19 cellular contexts compared by ENCODE assay signal in genomic region chr1:115145221-115145620, GRCh38. TPM values are rescaled to one million over a fixed set of nuclear protein-coding genes. Genes with fewer than 3 reads are reported as not detected.
DNase-seq lines count a peak whose midpoint lies in the region; ATAC-seq, FAIRE-seq and TF ChIP-seq lines count a peak whose summit lies in the region.
"Had no signal": no experiment of that assay in that cellular context is flagged by ENCODE, and none has a peak within 500 bp of the region (broad histone marks: within the 10 kb centered on the region; RNA-seq: fewer than 3 reads in every experiment).

No MANE protein-coding gene starts in this region.

- H3K9ac ChIP-seq in GM12878 (ENCODE audit: control insufficient read depth, insufficient read depth, low read length), result no peak overlapping the region
- H3K9ac ChIP-seq: GM23248 had no signal

- SMC1A ChIA-PET in GM12878 (lab: Charles Lee; ENCODE audit: uncharacterized antibody, unreplicated experiment), result no interaction called here

- no peaks in the 10 kb centered on the region for H3K36me3 ChIP-seq in GM12878 (ENCODE audit: control insufficient read depth in 2 of 2, insufficient read depth in 2 of 2, low read length in 1 of 2)
- H3K36me3 ChIP-seq: HAP-1 had no signal

- H3K27ac Mint-ChIP-seq in Calu3 (ENCODE audit: unreplicated experiment), result no peak overlapping the region
- H3K27ac Mint-ChIP-seq: B cell; CD4-positive, alpha-beta T cell had no signal

- no peaks in the 10 kb centered on the region for H3K9me3 Mint-ChIP-seq in Calu3 (ENCODE audit: low read depth, unreplicated experiment)
- H3K9me3 Mint-ChIP-seq: CD4-positive, alpha-beta T cell had no signal

- H4K20me1 ChIP-seq in GM12878 (ENCODE audit: control insufficient read depth, insufficient read depth), result no peaks in the 10 kb centered on the region

- intact Hi-C loops in GM12878 (cut with micrococcal nuclease; ENCODE audit: unreplicated experiment) (no loop called here), Calu3 (cut with micrococcal nuclease; ENCODE audit: unreplicated experiment) (loop anchor here (10.0 kb wide), 1 partner anchor 630 kb away; no protein-coding TSS in a partner anchor), left colon (cut with DNase I, micrococcal nuclease) (no loop called here)

- H3K4me1 Mint-ChIP-seq in Calu3 (ENCODE audit: low read depth, unreplicated experiment), result no peaks in the 10 kb centered on the region

- 0% methylated on average over 1 of the region's 1 CpG for WGBS in GM12878 (ENCODE audit: insufficient coverage, insufficient replicate concordance, low lambda C conversion rate, missing lambda C conversion rate)

- TF ChIP-seq POLR2A in GM12878 (IDR thresholded peaks at IDR 0.05; ENCODE audit: low read depth, low read length), result no peak

- POLR2A ChIA-PET in GM12878 (lab: Charles Lee), result no interaction called here

- FAIRE-seq in RCC 7860 (lab: Jason Lieb, UNC), result peak; percentile 35
- no peak for FAIRE-seq in GM12878 (lab: Jason Lieb, UNC)
- FAIRE-seq: G401.6, GM12892, GM18507, K562 had no signal

- H3K79me2 ChIP-seq in GM12878 (ENCODE audit: control insufficient read depth, insufficient read depth, low read length), result no peaks in the 10 kb centered on the region

- ATAC-seq in GM12878 (no peak), HG02852 (IDR thresholded peaks at IDR 0.05; ENCODE audit: unreplicated experiment) (no peak), left colon (no peak)
- ATAC-seq: K562 had no signal

- CTCF ChIA-PET in GM12878 (lab: Yijun Ruan, JAX) (no interaction called here), Calu3 (lab: Charles Lee) (no interaction called here)

- H3K4me3 ChIP-seq in GM12878, result no peak overlapping the region
- H3K4me3 ChIP-seq: GM23248, HAP-1, K562 had no signal

- no peaks in the 10 kb centered on the region for H3K4me1 ChIP-seq in GM12878 (ENCODE audit: control insufficient read depth, insufficient read depth, low read length)
- H3K4me1 ChIP-seq: HAP-1 had no signal

- no peaks in the 10 kb centered on the region for H3K9me3 ChIP-seq in GM12878 (replicated peaks; ENCODE audit: control insufficient read depth, insufficient read depth, low read length)
- H3K9me3 ChIP-seq: HAP-1 had no signal

- in situ Hi-C loops in GM12878 (cut with MboI), result no loop called here
- in situ Hi-C loops in KBM-7 (cut with MboI; ENCODE audit: low pct_unique_long_range_greater_than_20kb, low sequenced_read_pairs), result loop anchor here (25.0 kb wide), 1 partner anchor 617 kb away; the partner anchor contains the start of gene CASQ2

- H3K27me3 ChIP-seq in GM12878 (replicated peaks in 1 of 2; ENCODE audit: control insufficient read depth in 2 of 2, insufficient read depth in 2 of 2, low read length in 1 of 2), result no peaks in the 10 kb centered on the region

- no TSS peak for BruUV-seq in GM12878 (replicated peaks; lab: Mats Ljungman, UMichigan)
- no TSS peak for BruUV-seq in Calu3 (replicated peaks; lab: Mats Ljungman, UMichigan)

- RAD21 ChIA-PET in GM12878 (lab: Charles Lee; ENCODE audit: unreplicated experiment), result no interaction called here

- no peak for TF ChIP-seq EP300 in GM12878 (IDR thresholded peaks at IDR 0.05; ENCODE audit: borderline replicate concordance in 1 of 2, control insufficient read depth in 1 of 2, low read depth in 2 of 2, low read length in 2 of 2)

- no peak overlapping the region for H2AFZ ChIP-seq in GM12878 (ENCODE audit: control insufficient read depth, low read depth, low read length)
- H2AFZ ChIP-seq: GM23248 had no signal

- H3K4me3 Mint-ChIP-seq in Calu3 (ENCODE audit: low read depth, unreplicated experiment), result no peak overlapping the region
- H3K4me3 Mint-ChIP-seq: B cell; CD4-positive, alpha-beta T cell had no signal

- TF ChIP-seq CTCF in GM12878 (IDR thresholded peaks at IDR 0.05 in 2 of 3, conservative IDR thresholded peaks at IDR 0.05 in 1 of 3; ENCODE audit: control insufficient read depth in 2 of 3, extremely low read depth in 1 of 3, insufficient read depth in 1 of 3, low read depth in 3 of 3, low read length in 3 of 3) (no peak), Calu3 (IDR thresholded peaks at IDR 0.05; ENCODE audit: unreplicated experiment) (no peak)

- H3K27ac ChIP-seq in GM12878 (ENCODE audit: control insufficient read depth, insufficient read depth), result no peak overlapping the region
- H3K27ac ChIP-seq: C4-2B, GM23248, HL-60 had no signal

- H3K36me3 Mint-ChIP-seq in Calu3 (ENCODE audit: insufficient read depth, unreplicated experiment), result no peaks in the 10 kb centered on the region

- no peak for TF ChIP-seq RAD21 in GM12878 (IDR thresholded peaks at IDR 0.05; ENCODE audit: insufficient read depth, low read depth, low read length)

- no peak overlapping the region for H3K4me2 ChIP-seq in GM12878 (ENCODE audit: control insufficient read depth, insufficient read depth)

- DNase-seq in Daoy (ENCODE audit: low read depth) (peak; percentile 55), RCC 7860 (ENCODE audit: low spot score) (peak; percentile 25), GM12878 (ENCODE audit: low read depth, low spot score) (no peak), KBM-7 (no peak), Calu3 (no peak), left colon (no peak)
- DNase-seq: CD4-positive, alpha-beta T cell; DMS79 treated with DMSO at 0.1 percent for 48 hours; EL; GM23248 had no signal

- no peaks in the 10 kb centered on the region for H3K27me3 Mint-ChIP-seq in Calu3 (ENCODE audit: unreplicated experiment)

TF ChIP-seq in GM12878, 131 proteins besides CTCF, POLR2A, EP300 and RAD21:
- peak; percentile 34 for TF ChIP-seq MEF2B (IDR thresholded peaks at IDR 0.05; ENCODE audit: partially characterized antibody, poor library complexity, severe bottlenecking)
- TF ChIP-seq FOXM1 (IDR thresholded peaks at IDR 0.05; ENCODE audit: low read depth, low read length), result no peak

RNA-seq across cellular contexts. Expression of gene TSPAN2, which starts 55.9 kb away (rescaled TPM):
- total RNA-seq in Daoy (2014; rRNA removed; shearing (Covaris generic)), result 11.7 and 14.9 TPM in 2 replicates
- 1.0 TPM in 2 replicates for total RNA-seq in GM12878 (2013; cell fraction: nucleolus; rRNA removed)
- total RNA-seq in GM12878 (2014; rRNA removed), result under 0.01 TPM in 1 of 2 replicates, not detected in the other
- total RNA-seq in GM12878 (2014; rRNA removed; fragmentation: Illumina TruSeq; extraction: Trizol), result not detected in 2 replicates
- total RNA-seq in GM12878 (2021), result not detected in 2 replicates
- not detected for polyA plus RNA-seq in GM12878 (2011; ENCODE audit: low read depth)
- polyA plus RNA-seq in GM12878 (2011; rRNA removed), result 0.73 and 1.1 TPM in 2 replicates
- polyA plus RNA-seq in GM12878 (2011; cell fraction: cytosol; rRNA removed), result 0.27 and 0.34 TPM in 2 replicates
- polyA plus RNA-seq in GM12878 (2011; cell fraction: nucleus; rRNA removed), result 0.38 and 0.91 TPM in 2 replicates
- polyA plus RNA-seq in GM12878 (2012), result not detected in 2 replicates
- polyA plus RNA-seq in GM12878 (2014; fragmentation: Illumina TruSeq; extraction: Trizol), result not detected in 2 replicates
- polyA plus RNA-seq in GM12878 (2014; fragmentation: Nextera tagmentation; extraction: Ambion mirVana), result not detected
- polyA plus RNA-seq in GM12878 (2014; rRNA removed), result not detected in 2 replicates
- not detected for polyA plus RNA-seq in GM12878 (2016; fragmentation: Nextera tagmentation; extraction: Ambion mirVana)
- polyA minus RNA-seq in GM12878 (2011; rRNA and poly(A)+ RNA removed), result 0.46 and 0.66 TPM in 2 replicates
- not detected in 2 replicates for polyA minus RNA-seq in GM12878 (2011; cell fraction: cytosol; rRNA and poly(A)+ RNA removed)
- polyA minus RNA-seq in GM12878 (2011; cell fraction: nucleus; rRNA and poly(A)+ RNA removed), result 0.12 TPM in 1 of 2 replicates, not detected in the other
- total RNA-seq in Calu3 (2022), result 6.0 and 7.7 TPM in 2 replicates
- total RNA-seq in left colon, result 10 to 100 TPM in 1 of 2 donors, 1 to 10 TPM in 1; 3.3 to 12.1 TPM
- total RNA-seq: K562 had no signal
- polyA plus RNA-seq: K562 had no signal

Comparison
In these comparisons a context has a peak if more than half of its experiments do, and no peak if none do; other contexts are left out.
1. DNase-seq: peak in Daoy (single experiment) and RCC 7860 (single experiment); none in GM12878 (single experiment), KBM-7 (single experiment), Calu3 (single experiment) and left colon (0 of 2).